Comparison of ENCODE assay signal across 14 cellular contexts in genomic region chr9:76101945-76102344, GRCh38.
DNase-seq lines count a peak whose midpoint lies in the region; ATAC-seq and TF ChIP-seq lines count a peak whose summit lies in the region.
"Had no signal": no experiment of that assay in that cellular context is flagged by ENCODE, and none has a peak within 500 bp of the region (broad histone marks: within the 10 kb centered on the region; RNA-seq: fewer than 3 reads in every experiment).

No MANE protein-coding gene starts in this region.

- WGBS in heart right ventricle, 2 donors: 74 to 80% methylated on average over 4 of the region's 4 CpGs

- H3K4me1 ChIP-seq in vagina: peaks cover 19% of the 10 kb centered on the region
- peaks cover 0 to 30% (median 5%) of the 10 kb centered on the region in 9 donors for H3K4me1 ChIP-seq in heart right ventricle
- H3K4me1 ChIP-seq: Caco-2, HAP-1 had no signal

- H3K27me3 Mint-ChIP-seq in stimulated activated naive CD8-positive, alpha-beta T cell treated with anti-CD3 and anti-CD28 coated beads, Interleukin-15, amount 100 ng/mL, for 72 hours: no peaks in the 10 kb centered on the region
- no peaks in the 10 kb centered on the region for H3K27me3 Mint-ChIP-seq in mesothelial cell of epicardium (ENCODE audit: low read depth)

- no peak for ATAC-seq in stimulated activated naive CD8-positive, alpha-beta T cell treated with anti-CD3 and anti-CD28 coated beads, Interleukin-15, amount 100 ng/mL, for 72 hours
- ATAC-seq in stimulated activated naive CD8-positive, alpha-beta T cell treated with anti-CD3 and anti-CD28 coated beads, Interleukin-15, Interleukin-2, amounts not matched to agents 100 U/mL and 50 U/mL, for 24 hours: no peak
- peak; percentile 89 for ATAC-seq in left colon
- ATAC-seq in sciatic nerve: peak; percentile 35
- ATAC-seq in heart right ventricle: no peak
- ATAC-seq: CD8-positive, alpha-beta T cell had no signal

- H3K4me3 ChIP-seq in vagina (no peak overlapping the region), heart right ventricle (no peak overlapping the region)
- H3K4me3 ChIP-seq: HAP-1 had no signal

- H3K9me3 ChIP-seq in vagina (no peaks in the 10 kb centered on the region), heart right ventricle (no peaks in the 10 kb centered on the region)
- H3K9me3 ChIP-seq: Caco-2, HAP-1 had no signal

- intact Hi-C loops in left colon (cut with DNase I, micrococcal nuclease) (no loop called here), sciatic nerve (cut with DNase I) (no loop called here), vagina (cut with DNase I) (no loop called here), heart right ventricle (cut with DNase I) (no loop called here)

- no peak for TF ChIP-seq POLR2A in vagina (IDR thresholded peaks at IDR 0.05)

- peak overlapping the region; percentile 6 for H3K27ac ChIP-seq in vagina
- H3K27ac ChIP-seq in heart right ventricle: no peak overlapping the region
- H3K27ac ChIP-seq: 22Rv1 had no signal

- no peaks in the 10 kb centered on the region for H3K36me3 ChIP-seq in vagina
- H3K36me3 ChIP-seq in heart right ventricle: peaks cover 0 to 30% (median 3%) of the 10 kb centered on the region in 9 donors
- H3K36me3 ChIP-seq: HAP-1 had no signal

- no peaks in the 10 kb centered on the region for H3K27me3 ChIP-seq in vagina
- H3K27me3 ChIP-seq in heart right ventricle: no peaks in the 10 kb centered on the region

- H3K27ac Mint-ChIP-seq in stimulated activated naive CD8-positive, alpha-beta T cell treated with anti-CD3 and anti-CD28 coated beads, Interleukin-15, amount 100 ng/mL, for 72 hours: peak overlapping the region; percentile 23 to 81
- H3K27ac Mint-ChIP-seq in mesothelial cell of epicardium: no peak overlapping the region
- H3K27ac Mint-ChIP-seq: CD14-positive monocyte; CD8-positive, alpha-beta T cell had no signal

- no peak for TF ChIP-seq CTCF in vagina (IDR thresholded peaks at IDR 0.05)
- no peak for TF ChIP-seq CTCF in mesothelial cell of epicardium (IDR thresholded peaks at IDR 0.05; ENCODE audit: unreplicated experiment)
- TF ChIP-seq CTCF in heart right ventricle (IDR thresholded peaks at IDR 0.05): no peak

- H3K4me3 Mint-ChIP-seq in stimulated activated naive CD8-positive, alpha-beta T cell treated with anti-CD3 and anti-CD28 coated beads, Interleukin-15, amount 100 ng/mL, for 72 hours: no peak overlapping the region
- no peak overlapping the region for H3K4me3 Mint-ChIP-seq in mesothelial cell of epicardium
- H3K4me3 Mint-ChIP-seq: CD14-positive monocyte; CD8-positive, alpha-beta T cell had no signal

- no peak for DNase-seq in stimulated activated naive CD8-positive, alpha-beta T cell treated with anti-CD3 and anti-CD28 coated beads, Interleukin-15, amount 100 ng/mL, for 72 hours
- DNase-seq in stimulated activated naive CD8-positive, alpha-beta T cell treated with anti-CD3 and anti-CD28 coated beads, Interleukin-15, Interleukin-2, amounts not matched to agents 100 U/mL and 50 U/mL, for 24 hours: no peak
- no peak for DNase-seq in left colon
- no peak for DNase-seq in sciatic nerve (ENCODE audit: low spot score)
- no peak for DNase-seq in vagina (ENCODE audit: extremely low spot score in 2 of 2)
- no peak for DNase-seq in mesothelial cell of epicardium (ENCODE audit: low spot score in 2 of 2, unreplicated experiment in 2 of 2)
- DNase-seq in activated effector memory CD4-positive, alpha-beta T cell treated with Interleukin-2 at 50 U/mL for 16 hours: no peak
- DNase-seq in heart right ventricle: no peak
- DNase-seq: Caco-2; CD8-positive, alpha-beta T cell; GF-D8 had no signal

- no peaks in the 10 kb centered on the region for H3K9me3 Mint-ChIP-seq in stimulated activated naive CD8-positive, alpha-beta T cell treated with anti-CD3 and anti-CD28 coated beads, Interleukin-15, amount 100 ng/mL, for 72 hours
- H3K9me3 Mint-ChIP-seq in mesothelial cell of epicardium: no peaks in the 10 kb centered on the region
- H3K9me3 Mint-ChIP-seq: CD8-positive, alpha-beta T cell had no signal

- peaks cover 28% of the 10 kb centered on the region for H3K4me1 Mint-ChIP-seq in stimulated activated naive CD8-positive, alpha-beta T cell treated with anti-CD3 and anti-CD28 coated beads, Interleukin-15, amount 100 ng/mL, for 72 hours
- H3K4me1 Mint-ChIP-seq in mesothelial cell of epicardium: peaks cover 13% of the 10 kb centered on the region

- peaks cover 5% of the 10 kb centered on the region for H3K36me3 Mint-ChIP-seq in mesothelial cell of epicardium

Comparison
In these comparisons a context has a peak if more than half of its experiments do, and no peak if none do; other contexts are left out.
1. ATAC-seq: peak in left colon (single experiment) and sciatic nerve (single experiment); none in stimulated activated naive CD8-positive, alpha-beta T cell treated with anti-CD3 and anti-CD28 coated beads, Interleukin-15, amount 100 ng/mL, for 72 hours (single experiment), stimulated activated naive CD8-positive, alpha-beta T cell treated with anti-CD3 and anti-CD28 coated beads, Interleukin-15, Interleukin-2, amounts not matched to agents 100 U/mL and 50 U/mL, for 24 hours (single experiment) and heart right ventricle (0 of 8).